8 cellular contexts compared by ENCODE assay signal in the genomic region with DNA sequence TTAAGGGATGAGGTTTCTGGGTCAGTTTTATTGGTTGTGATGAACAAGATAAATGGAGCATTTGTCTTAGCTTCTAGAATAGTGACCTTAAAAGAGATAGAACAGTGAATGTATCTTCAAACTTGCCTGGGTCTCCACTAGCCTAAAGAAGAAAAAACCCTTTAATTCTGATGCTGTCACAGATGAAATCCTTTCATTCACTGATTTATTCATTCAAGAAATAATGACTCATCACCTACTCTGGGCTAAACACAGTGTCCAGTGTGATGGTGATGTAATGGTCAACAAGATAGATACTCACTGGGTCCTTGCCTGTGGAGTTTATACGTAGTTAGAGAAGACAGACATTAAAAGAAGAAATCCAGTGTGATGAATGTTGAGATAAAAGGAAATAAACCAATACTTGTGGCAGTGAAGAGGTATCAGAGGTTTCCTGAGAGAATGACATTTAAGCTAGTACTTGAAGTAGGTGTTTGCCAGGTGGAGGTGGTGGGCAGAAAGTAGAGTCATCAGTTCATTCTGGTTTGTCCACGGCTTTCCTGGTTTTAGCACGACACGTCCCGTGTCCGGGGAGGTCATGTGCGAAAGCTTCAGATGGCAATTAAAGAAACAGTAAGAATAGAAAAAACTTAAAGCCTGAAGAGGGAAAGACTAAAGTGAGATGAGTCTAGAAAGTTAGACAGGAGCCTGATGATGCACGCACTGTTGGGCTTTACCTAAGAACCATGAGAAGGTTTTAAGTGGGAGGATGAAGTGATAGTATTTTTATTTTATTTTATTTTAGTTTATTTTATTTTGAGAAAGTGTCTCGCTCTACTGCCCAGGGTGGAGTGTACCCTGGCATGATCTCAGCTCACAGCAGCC. TPM values are rescaled to one million over a fixed set of nuclear protein-coding genes. Genes with fewer than 3 reads are reported as not detected.
A peak's percentile ranks its signal among the peaks of the same experiment; 100 is the strongest.
DNase-seq lines count a peak whose midpoint lies in the region; ATAC-seq, FAIRE-seq and TF ChIP-seq lines count a peak whose summit lies in the region.
"Had no signal": no experiment of that assay in that cellular context is flagged by ENCODE, and none has a peak within 500 bp of the region (broad histone marks: within the 10 kb centered on the region; RNA-seq: fewer than 3 reads in every experiment).

No MANE protein-coding gene starts in this region.

- H3K9me1 ChIP-seq in endothelial cell of umbilical vein (replicated peaks; ENCODE audit: control insufficient read depth, extremely low read depth, insufficient read depth, low read length) = no peaks in the 10 kb centered on the region

- no peak for TF ChIP-seq CTCF in endothelial cell of umbilical vein (IDR thresholded peaks at IDR 0.05; ENCODE audit: extremely low read depth in 1 of 2, insufficient read depth in 1 of 2, low read depth in 1 of 2, low read length in 2 of 2)
- TF ChIP-seq CTCF in psoas muscle (IDR thresholded peaks at IDR 0.05) = no peak
- TF ChIP-seq CTCF in prostate gland (IDR thresholded peaks at IDR 0.05) = no peak

- H3K27ac ChIP-seq in endothelial cell of umbilical vein (ENCODE audit: insufficient read depth, low read depth, low read length) = no peak overlapping the region
- peak overlapping the region; percentile 38 for H3K27ac ChIP-seq in psoas muscle
- no peak overlapping the region for H3K27ac ChIP-seq in prostate gland

- H3K4me2 ChIP-seq in endothelial cell of umbilical vein (ENCODE audit: insufficient read depth, low read length) = no peak overlapping the region

- no peaks in the 10 kb centered on the region for H3K9me3 ChIP-seq in endothelial cell of umbilical vein (replicated peaks; ENCODE audit: control insufficient read depth, insufficient read depth, low read length)
- peaks cover 8% of the 10 kb centered on the region for H3K9me3 ChIP-seq in psoas muscle
- H3K9me3 ChIP-seq in prostate gland = no peaks in the 10 kb centered on the region

- CTCF ChIA-PET in endothelial cell of umbilical vein (lab: Charles Lee) = no interaction called here

- peak; percentile 89 to 94 (median 92) for ATAC-seq in psoas muscle

- no peak for TF ChIP-seq POLR2A in endothelial cell of umbilical vein (IDR thresholded peaks at IDR 0.05; ENCODE audit: low read depth, low read length)
- no peak for TF ChIP-seq POLR2A in prostate gland (IDR thresholded peaks at IDR 0.05)

- H3K79me2 ChIP-seq in endothelial cell of umbilical vein (ENCODE audit: control insufficient read depth, insufficient read depth, low read length) = peaks cover 68% of the 10 kb centered on the region

- FAIRE-seq in endothelial cell of umbilical vein (lab: Jason Lieb, UNC) = peak; percentile 67

- H3K36me3 ChIP-seq in endothelial cell of umbilical vein (ENCODE audit: control insufficient read depth in 2 of 2, extremely low read depth in 1 of 2, insufficient read depth in 2 of 2, low read length in 2 of 2) = peaks cover under 1 to 2% of the 10 kb centered on the region in 2 experiments
- no peaks in the 10 kb centered on the region for H3K36me3 ChIP-seq in psoas muscle (ENCODE audit: insufficient read depth in 1 of 2, low read depth in 1 of 2)
- H3K36me3 ChIP-seq in prostate gland = no peaks in the 10 kb centered on the region

- H3K4me3 ChIP-seq in endothelial cell of umbilical vein (replicated peaks in 1 of 3; ENCODE audit: insufficient read depth in 1 of 3, low read depth in 1 of 3, low read length in 3 of 3) = no peak overlapping the region
- H3K4me3 ChIP-seq in psoas muscle = no peak overlapping the region
- no peak overlapping the region for H3K4me3 ChIP-seq in prostate gland

- dilution Hi-C loops in endothelial cell of umbilical vein (cut with MboI; ENCODE audit: extremely low pct_ligation_motif_present, low sequenced_read_pairs) = no loop called here

- DNase-seq in GM04503 (ENCODE audit: low read depth) = peak; percentile 32
- DNase-seq in SW480 (ENCODE audit: low spot score) = peak; percentile 33
- DNase-seq in endothelial cell of umbilical vein (ENCODE audit: low read depth, low spot score) = peak; percentile 54
- DNase-seq in psoas muscle = no peak
- DNase-seq in prostate gland (ENCODE audit: low spot score) = no peak
- DNase-seq in NCI-H2171 (lab: John Stamatoyannopoulos, UW) = no peak
- no peak for DNase-seq in NCI-H2171 treated with DMSO at 0.1 percent for 48 hours (lab: John Stamatoyannopoulos, UW)
- DNase-seq: NCI-H146 had no signal

- intact Hi-C loops in endothelial cell of umbilical vein (cut with micrococcal nuclease) = no loop called here
- intact Hi-C loops in psoas muscle (cut with DNase I) = no loop called here
- intact Hi-C loops in prostate gland (cut with DNase I) = no loop called here

- WGBS in psoas muscle, 3 donors = 82 to 89% (median 84%) methylated on average over 9 of the region's 9 CpGs
- 85% methylated on average over 9 of the region's 9 CpGs for WGBS in prostate gland

- H3K9ac ChIP-seq in endothelial cell of umbilical vein (replicated peaks; ENCODE audit: extremely low read depth, insufficient read depth, low read length) = no peak overlapping the region

- BruUV-seq in endothelial cell of umbilical vein (replicated peaks; lab: Mats Ljungman, UMichigan) = no TSS peak

- POLR2A ChIA-PET in endothelial cell of umbilical vein (lab: Charles Lee) = no interaction called here

- no peak overlapping the region for H2AFZ ChIP-seq in endothelial cell of umbilical vein (ENCODE audit: low read depth, low read length)

- H3K27me3 ChIP-seq in endothelial cell of umbilical vein (ENCODE audit: control insufficient read depth in 2 of 2, insufficient read depth in 2 of 2, low read length in 2 of 2) (no peaks in the 10 kb centered on the region), psoas muscle (ENCODE audit: insufficient read depth in 3 of 3, low read length in 2 of 3) (no peaks in the 10 kb centered on the region), prostate gland (replicated peaks; ENCODE audit: insufficient read depth) (no peaks in the 10 kb centered on the region)

- H3K4me1 ChIP-seq in endothelial cell of umbilical vein (ENCODE audit: control insufficient read depth, extremely low read depth, insufficient read depth, low read length) = peaks cover 6% of the 10 kb centered on the region
- H3K4me1 ChIP-seq in psoas muscle = peaks cover 13% of the 10 kb centered on the region
- no peaks in the 10 kb centered on the region for H3K4me1 ChIP-seq in prostate gland (replicated peaks)

- H4K20me1 ChIP-seq in endothelial cell of umbilical vein (replicated peaks; ENCODE audit: control insufficient read depth, extremely low read depth, insufficient read depth, low read length) = peaks cover 7% of the 10 kb centered on the region

TF ChIP-seq in endothelial cell of umbilical vein, 7 proteins besides CTCF, POLR2A, EP300 and RAD21 (continues in another document):
- no peak for TF ChIP-seq POLR2AphosphoS5 (IDR thresholded peaks at IDR 0.05; ENCODE audit: insufficient read depth, low read depth, low read length)
- TF ChIP-seq GATA2 (IDR thresholded peaks at IDR 0.05; ENCODE audit: insufficient read depth, insufficient read length, low read depth, low read length) = no peak
- TF ChIP-seq MYC (IDR thresholded peaks at IDR 0.05; ENCODE audit: low read depth, low read length) = no peak
- TF ChIP-seq EZH2 (IDR thresholded peaks at IDR 0.05; ENCODE audit: borderline replicate concordance, low read depth, low read length, severe bottlenecking) = no peak
- peak; percentile 81 for TF ChIP-seq FOS (IDR thresholded peaks at IDR 0.05; ENCODE audit: borderline replicate concordance, insufficient read depth, low read length)
- peak; percentile 75 for TF ChIP-seq JUN (IDR thresholded peaks at IDR 0.05; ENCODE audit: borderline replicate concordance, insufficient read depth, insufficient read length, low read depth)

RNA-seq across cellular contexts. Expression of a gene that starts 18.5 kb away (rescaled TPM):
- total RNA-seq in endothelial cell of umbilical vein = 85.8 and 98.9 TPM in 2 replicates
- 17.6 and 22.6 TPM in 2 replicates for polyA plus RNA-seq in endothelial cell of umbilical vein
- 38.8 and 42.1 TPM in 2 replicates for polyA plus RNA-seq in endothelial cell of umbilical vein (2011; cell fraction: cytosol; rRNA removed)
- polyA plus RNA-seq in endothelial cell of umbilical vein (2011; cell fraction: nucleus; rRNA removed) = 20.8 and 25.0 TPM in 2 replicates
- polyA plus RNA-seq in endothelial cell of umbilical vein (2012) = 70.0 and 83.0 TPM in 2 replicates
- 93.4 and 135 TPM in 2 replicates for polyA minus RNA-seq in endothelial cell of umbilical vein
- polyA minus RNA-seq in endothelial cell of umbilical vein (2011; cell fraction: cytosol; rRNA and poly(A)+ RNA removed) = 67.2 TPM
- 19.3 and 28.9 TPM in 2 replicates for polyA minus RNA-seq in endothelial cell of umbilical vein (2011; cell fraction: nucleus; rRNA and poly(A)+ RNA removed)
- total RNA-seq in psoas muscle = 10 to 100 TPM; 44.3 to 79.4 (median 58.3) TPM
- 10 to 100 TPM; 17.3 to 36.2 (median 29.3) TPM for polyA plus RNA-seq in psoas muscle
- 10 to 100 TPM; 37.4 to 48.3 TPM for total RNA-seq in prostate gland

RNA-seq across cellular contexts. Expression of a gene that starts 45.9 kb away (rescaled TPM):
- total RNA-seq in endothelial cell of umbilical vein = 12.4 and 14.0 TPM in 2 replicates
- polyA plus RNA-seq in endothelial cell of umbilical vein = 6.6 and 9.2 TPM in 2 replicates
- 7.6 and 8.3 TPM in 2 replicates for polyA plus RNA-seq in endothelial cell of umbilical vein (2011; cell fraction: cytosol; rRNA removed)
- 2.7 and 5.3 TPM in 2 replicates for polyA plus RNA-seq in endothelial cell of umbilical vein (2011; cell fraction: nucleus; rRNA removed)
- 9.3 and 9.7 TPM in 2 replicates for polyA plus RNA-seq in endothelial cell of umbilical vein (2012)
- 8.7 and 12.5 TPM in 2 replicates for polyA minus RNA-seq in endothelial cell of umbilical vein
- polyA minus RNA-seq in endothelial cell of umbilical vein (2011; cell fraction: cytosol; rRNA and poly(A)+ RNA removed) = 14.3 TPM
- polyA minus RNA-seq in endothelial cell of umbilical vein (2011; cell fraction: nucleus; rRNA and poly(A)+ RNA removed) = 2.2 and 3.6 TPM in 2 replicates
- 10 to 100 TPM; 16.2 to 23.6 (median 19.7) TPM for total RNA-seq in psoas muscle
- polyA plus RNA-seq in psoas muscle = 10 to 100 TPM in 2 of 3 donors, 1 to 10 TPM in 1; 7.5 to 43.4 (median 19.0) TPM
- total RNA-seq in prostate gland = 10 to 100 TPM; 32.6 to 60.4 TPM

RNA-seq across cellular contexts. Expression of a gene that starts 46.1 kb away (rescaled TPM):
- total RNA-seq in endothelial cell of umbilical vein = 1.2 and 1.6 TPM in 2 replicates
- polyA plus RNA-seq in endothelial cell of umbilical vein = 0.53 and 0.87 TPM in 2 replicates
- polyA plus RNA-seq in endothelial cell of umbilical vein (2011; cell fraction: cytosol; rRNA removed) = 1.3 TPM in 2 replicates
- 0.18 and 0.25 TPM in 2 replicates for polyA plus RNA-seq in endothelial cell of umbilical vein (2011; cell fraction: nucleus; rRNA removed)
- 1.1 and 1.4 TPM in 2 replicates for polyA plus RNA-seq in endothelial cell of umbilical vein (2012)
- polyA minus RNA-seq in endothelial cell of umbilical vein = 0.63 and 0.68 TPM in 2 replicates
- polyA minus RNA-seq in endothelial cell of umbilical vein (2011; cell fraction: cytosol; rRNA and poly(A)+ RNA removed) = 0.82 TPM
- 0.24 TPM in 1 of 2 replicates, not detected in the other for polyA minus RNA-seq in endothelial cell of umbilical vein (2011; cell fraction: nucleus; rRNA and poly(A)+ RNA removed)
- under 1 TPM; 0.30 to 0.97 (median 0.63) TPM for total RNA-seq in psoas muscle
- polyA plus RNA-seq in psoas muscle = 1 to 10 TPM in 2 of 3 donors, under 1 TPM in 1; 0.60 to 6.2 (median 1.1) TPM
- total RNA-seq in prostate gland = 1 to 10 TPM; 2.2 to 6.3 TPM

Comparison
In these comparisons a context has a peak if more than half of its experiments do, and no peak if none do; other contexts are left out.
1. DNase-seq: peak in GM04503 (single experiment), SW480 (single experiment) and endothelial cell of umbilical vein (single experiment); none in psoas muscle (0 of 2), prostate gland (single experiment), NCI-H2171 (single experiment) and NCI-H2171 treated with DMSO at 0.1 percent for 48 hours (single experiment).